19 cellular contexts compared by ENCODE assay signal in genomic region chrX:153911798-153912197, GRCh38. TPM values are rescaled to one million over a fixed set of nuclear protein-coding genes. Genes with fewer than 3 reads are reported as not detected.
"Had no signal": no experiment of that assay in that cellular context is flagged by ENCODE, and none has a peak within 500 bp of the region (broad histone marks: within the 10 kb centered on the region; RNA-seq: fewer than 3 reads in every experiment).

No MANE protein-coding gene starts in this region.

- H3K27me3 ChIP-seq: ascending aorta, esophagus squamous epithelium, neutrophil, suprapubic skin, upper lobe of left lung had no signal

- H3K27me3 Mint-ChIP-seq: activated naive CD8-positive, alpha-beta T cell treated with anti-CD3 and anti-CD28 coated beads, Interleukin-2, amount 10 ng/mL, durations not matched to agents 7 days and 5 days; stimulated activated naive B cell treated with anti-CD40 and anti-IgM and Interleukin-4, amounts not matched to agents 10 μg/mL and 1 μg/mL and 100 μg/mL, for 72 hours had no signal

- H3K36me3 ChIP-seq: ascending aorta, esophagus squamous epithelium, suprapubic skin had no signal

- H3K4me3 Mint-ChIP-seq: activated naive CD8-positive, alpha-beta T cell treated with anti-CD3 and anti-CD28 coated beads, Interleukin-2, amount 10 ng/mL, durations not matched to agents 7 days and 5 days; immature natural killer cell; mesothelial cell of epicardium; stimulated activated naive B cell treated with anti-CD40 and anti-IgM and Interleukin-4, amounts not matched to agents 10 μg/mL and 1 μg/mL and 100 μg/mL, for 72 hours had no signal

- H3K9me3 Mint-ChIP-seq: activated naive CD8-positive, alpha-beta T cell treated with anti-CD3 and anti-CD28 coated beads, Interleukin-2, amount 10 ng/mL, durations not matched to agents 7 days and 5 days; immature natural killer cell; mesothelial cell of epicardium; stimulated activated naive B cell treated with anti-CD40 and anti-IgM and Interleukin-4, amounts not matched to agents 10 μg/mL and 1 μg/mL and 100 μg/mL, for 72 hours had no signal

- DNase-seq: activated CD4-positive, alpha-beta T cell treated with anti-CD3 and anti-CD28 coated beads for 4 hours; activated naive CD8-positive, alpha-beta T cell treated with anti-CD3 and anti-CD28 coated beads, Interleukin-2, amount 10 ng/mL, durations not matched to agents 7 days and 5 days; activated T-cell treated with anti-CD3 and anti-CD28 coated beads, Interleukin-2, amount 50 U/mL, for 48 hours; esophagus squamous epithelium; foreskin fibroblast; glutamatergic neuron; immature natural killer cell; lower lobe of right lung; right cardiac atrium; small intestine; stimulated activated naive B cell treated with anti-CD40 and anti-IgM and Interleukin-4, amounts not matched to agents 10 μg/mL and 1 μg/mL and 100 μg/mL, for 72 hours; upper lobe of left lung had no signal

- H3K4me1 ChIP-seq: ascending aorta, esophagus squamous epithelium, lower lobe of right lung, suprapubic skin, upper lobe of left lung had no signal

- H3K4me1 Mint-ChIP-seq: mesothelial cell of epicardium had no signal

- H3K9me3 ChIP-seq: ascending aorta, esophagus squamous epithelium, lower lobe of right lung, neutrophil, suprapubic skin, upper lobe of left lung had no signal

- H3K4me3 ChIP-seq: ascending aorta, esophagus squamous epithelium, lower lobe of right lung, SK-N-MC, suprapubic skin, upper lobe of left lung had no signal

- H3K27ac Mint-ChIP-seq: activated naive CD8-positive, alpha-beta T cell treated with anti-CD3 and anti-CD28 coated beads, Interleukin-2, amount 10 ng/mL, durations not matched to agents 7 days and 5 days; mesothelial cell of epicardium; stimulated activated naive B cell treated with anti-CD40 and anti-IgM and Interleukin-4, amounts not matched to agents 10 μg/mL and 1 μg/mL and 100 μg/mL, for 72 hours had no signal

- ATAC-seq: lower lobe of right lung had no signal

- H3K27ac ChIP-seq: ascending aorta, esophagus squamous epithelium, lower lobe of right lung, neutrophil, SK-N-MC, suprapubic skin, upper lobe of left lung had no signal

RNA-seq across cellular contexts. Expression of gene AVPR2, which starts 7.3 kb away (rescaled TPM):
- total RNA-seq: activated naive CD8-positive, alpha-beta T cell treated with anti-CD3 and anti-CD28 coated beads, Interleukin-2, amount 10 ng/mL, durations not matched to agents 7 days and 5 days; bronchial epithelial cell; mesothelial cell of epicardium; T-helper 2 cell treated with Interferon-gamma antibody and Interleukin-4, amounts not matched to agents 100 ng/mL and 5 ng/mL, for 36 hours had no signal
- polyA plus RNA-seq: immature natural killer cell had no signal

RNA-seq across cellular contexts. Expression of gene L1CAM, which starts 25.8 kb away (rescaled TPM):
- polyA plus RNA-seq: immature natural killer cell had no signal
